ENCODE assay signal across 15 cellular contexts in genomic region chr20:35555461-35555860, GRCh38. TPM values are rescaled to one million over a fixed set of nuclear protein-coding genes. Genes with fewer than 3 reads are reported as not detected.
"Had no signal": no experiment of that assay in that cellular context is flagged by ENCODE, and none has a peak within 500 bp of the region (broad histone marks: within the 10 kb centered on the region; RNA-seq: fewer than 3 reads in every experiment).

No MANE protein-coding gene starts in this region.

RNA-seq across cellular contexts. Expression of gene C20orf173, which starts 26.0 kb away (rescaled TPM):
- total RNA-seq: activated CD4-positive, alpha-beta T cell treated with anti-CD3 and anti-CD28 coated beads for 36 hours; activated CD4-positive, alpha-beta T cell treated with anti-CD3 and anti-CD28 coated beads, Interleukin-2, amount 10 ng/mL, durations not matched to agents 7 days and 5 days; activated CD8-positive, alpha-beta T cell treated with anti-CD3 and anti-CD28 coated beads, Interleukin-2, amount 10 ng/mL, durations not matched to agents 7 days and 5 days; activated naive CD8-positive, alpha-beta T cell treated with anti-CD3 and anti-CD28 coated beads, Interleukin-2, amount 10 ng/mL, durations not matched to agents 7 days and 5 days; activated T-helper 2 cell treated with anti-CD3 and anti-CD28 coated beads, Interferon-gamma antibody, Interleukin-2, Interleukin-4, amounts not matched to agents 10 μg/mL and 5 μg/mL and 100 μg/mL, durations not matched to agents 14 hours and 24 hours and 36 hours; astrocyte; body of pancreas; cerebellum; K562; NCI-H460; OCI-LY7; SJCRH30; T-helper 1 cell treated with Interleukin-12 subunit alpha and Interleukin-12 subunit beta and Interleukin-4 antibody, amounts not matched to agents 30 ng/mL and 1 ng/mL, for 36 hours; WTC11 had no signal
- polyA plus RNA-seq: adipose tissue, K562 had no signal
